In the genomic region with DNA sequence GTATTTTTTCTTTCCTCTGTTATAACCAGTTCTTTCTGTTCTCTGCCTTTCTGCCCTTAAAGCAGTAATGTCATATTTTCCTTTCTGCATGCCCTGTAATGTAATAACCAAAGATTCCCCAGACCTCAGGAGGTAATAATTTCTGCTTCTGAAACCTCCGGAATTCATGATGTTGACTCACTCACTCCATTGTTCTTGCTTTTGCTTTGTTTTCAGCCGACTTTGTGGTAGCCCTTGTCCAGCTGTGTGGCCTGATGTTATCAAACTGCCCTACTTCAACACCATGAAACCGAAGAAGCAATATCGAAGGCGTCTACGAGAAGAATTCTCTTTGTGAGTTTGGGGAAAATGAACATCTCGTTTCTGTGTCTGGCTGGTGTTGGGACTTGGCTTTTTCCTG, we compare ENCODE assay signal across 25 cellular contexts. TPM values are rescaled to one million over a fixed set of nuclear protein-coding genes. Genes with fewer than 3 reads are reported as not detected.
DNase-seq lines count a peak whose midpoint lies in the region; ATAC-seq, FAIRE-seq and TF ChIP-seq lines count a peak whose summit lies in the region.
"Had no signal": no experiment of that assay in that cellular context is flagged by ENCODE, and none has a peak within 500 bp of the region (broad histone marks: within the 10 kb centered on the region; RNA-seq: fewer than 3 reads in every experiment).

No MANE protein-coding gene starts in this region.

- peak; percentile 55 for FAIRE-seq in H54 (lab: Jason Lieb, UNC)
- FAIRE-seq: GM18507, islet of Langerhans, small intestine had no signal

- H3K9me3 Mint-ChIP-seq in stimulated activated naive B cell treated with anti-CD40 and anti-IgM and Interleukin-4, amounts not matched to agents 10 μg/mL and 1 μg/mL and 100 μg/mL, for 72 hours, result no peaks in the 10 kb centered on the region
- H3K9me3 Mint-ChIP-seq: endodermal cell; naive thymus-derived CD8-positive, alpha-beta T cell; type B pancreatic cell had no signal

- no peak overlapping the region for H3K27ac Mint-ChIP-seq in stimulated activated naive B cell treated with anti-CD40 and anti-IgM and Interleukin-4, amounts not matched to agents 10 μg/mL and 1 μg/mL and 100 μg/mL, for 72 hours
- H3K27ac Mint-ChIP-seq: endodermal cell, type B pancreatic cell had no signal

- H3K36me3 Mint-ChIP-seq in stimulated activated naive B cell treated with anti-CD40 and anti-IgM and Interleukin-4, amounts not matched to agents 10 μg/mL and 1 μg/mL and 100 μg/mL, for 72 hours, result peaks cover 21 to 22% of the 10 kb centered on the region in 2 donors

- no peaks in the 10 kb centered on the region for H3K4me1 Mint-ChIP-seq in stimulated activated naive B cell treated with anti-CD40 and anti-IgM and Interleukin-4, amounts not matched to agents 10 μg/mL and 1 μg/mL and 100 μg/mL, for 72 hours
- H3K4me1 Mint-ChIP-seq: endodermal cell had no signal

- TF ChIP-seq CTCF in epithelial cell of proximal tubule (conservative IDR thresholded peaks at IDR 0.05; ENCODE audit: low read depth, low read length), result no peak

- ATAC-seq in stimulated activated naive B cell treated with anti-CD40 and anti-IgM and Interleukin-4, amounts not matched to agents 10 μg/mL and 1 μg/mL and 100 μg/mL, for 72 hours (replicated peaks), result no peak
- ATAC-seq in GM18505 (IDR thresholded peaks at IDR 0.05; ENCODE audit: unreplicated experiment), result no peak
- ATAC-seq in HG03135 (IDR thresholded peaks at IDR 0.05; ENCODE audit: unreplicated experiment), result no peak
- ATAC-seq: HCT116; naive thymus-derived CD8-positive, alpha-beta T cell had no signal

- H3K4me3 Mint-ChIP-seq in stimulated activated naive B cell treated with anti-CD40 and anti-IgM and Interleukin-4, amounts not matched to agents 10 μg/mL and 1 μg/mL and 100 μg/mL, for 72 hours, result no peak overlapping the region
- H3K4me3 Mint-ChIP-seq: endodermal cell; naive thymus-derived CD8-positive, alpha-beta T cell; type B pancreatic cell had no signal

- no peak for TF ChIP-seq POLR2A in H54 (IDR thresholded peaks at IDR 0.05; ENCODE audit: low read depth, low read length)
- TF ChIP-seq POLR2A in GM18505 (IDR thresholded peaks at IDR 0.05; ENCODE audit: borderline replicate concordance, extremely low read depth, insufficient read depth, insufficient read length), result no peak

- H3K27me3 Mint-ChIP-seq in stimulated activated naive B cell treated with anti-CD40 and anti-IgM and Interleukin-4, amounts not matched to agents 10 μg/mL and 1 μg/mL and 100 μg/mL, for 72 hours, result no peaks in the 10 kb centered on the region
- H3K27me3 Mint-ChIP-seq: naive thymus-derived CD8-positive, alpha-beta T cell; type B pancreatic cell had no signal

- DNase-seq in H54 (ENCODE audit: insufficient read length, low spot score), result no peak
- peak; percentile 59 for DNase-seq in amniotic epithelial cell (ENCODE audit: low read depth)
- DNase-seq in epithelial cell of proximal tubule (ENCODE audit: low read depth), result peak; percentile 4
- peak; percentile 58 for DNase-seq in non-pigmented ciliary epithelial cell (ENCODE audit: low read depth)
- DNase-seq in stimulated activated naive B cell treated with anti-CD40 and anti-IgM and Interleukin-4, amounts not matched to agents 10 μg/mL and 1 μg/mL and 100 μg/mL, for 72 hours, result no peak
- DNase-seq: activated CD4-positive, alpha-beta T cell treated with anti-CD3 and anti-CD28 coated beads for 4 hours; activated effector memory CD4-positive, alpha-beta T cell treated with anti-CD3 and anti-CD28 coated beads, Interleukin-2, amount 50 U/mL, for 16 hours; activated T-cell treated with anti-CD3 and anti-CD28 coated beads for 4 hours; Caco-2; colonic mucosa; endodermal cell; GF-D8; naive thymus-derived CD8-positive, alpha-beta T cell; NCI-H1048; NCI-H1694; NCI-H510A; retina; small intestine; T-helper 9 cell had no signal

- H3K4me3 ChIP-seq in epithelial cell of proximal tubule (ENCODE audit: low read depth, low read length), result no peak overlapping the region
- H3K4me3 ChIP-seq: colonic mucosa had no signal

RNA-seq across cellular contexts. Expression of gene CDK12, which starts 55.9 kb away (rescaled TPM):
- 13.5 and 21.9 TPM in 2 replicates for total RNA-seq in epithelial cell of proximal tubule

Comparison
In these comparisons a context has a peak if more than half of its experiments do, and no peak if none do; other contexts are left out.
1. DNase-seq: peak in amniotic epithelial cell (single experiment), epithelial cell of proximal tubule (single experiment) and non-pigmented ciliary epithelial cell (single experiment); none in H54 (single experiment) and stimulated activated naive B cell treated with anti-CD40 and anti-IgM and Interleukin-4, amounts not matched to agents 10 μg/mL and 1 μg/mL and 100 μg/mL, for 72 hours (single experiment).